In the genomic region with DNA sequence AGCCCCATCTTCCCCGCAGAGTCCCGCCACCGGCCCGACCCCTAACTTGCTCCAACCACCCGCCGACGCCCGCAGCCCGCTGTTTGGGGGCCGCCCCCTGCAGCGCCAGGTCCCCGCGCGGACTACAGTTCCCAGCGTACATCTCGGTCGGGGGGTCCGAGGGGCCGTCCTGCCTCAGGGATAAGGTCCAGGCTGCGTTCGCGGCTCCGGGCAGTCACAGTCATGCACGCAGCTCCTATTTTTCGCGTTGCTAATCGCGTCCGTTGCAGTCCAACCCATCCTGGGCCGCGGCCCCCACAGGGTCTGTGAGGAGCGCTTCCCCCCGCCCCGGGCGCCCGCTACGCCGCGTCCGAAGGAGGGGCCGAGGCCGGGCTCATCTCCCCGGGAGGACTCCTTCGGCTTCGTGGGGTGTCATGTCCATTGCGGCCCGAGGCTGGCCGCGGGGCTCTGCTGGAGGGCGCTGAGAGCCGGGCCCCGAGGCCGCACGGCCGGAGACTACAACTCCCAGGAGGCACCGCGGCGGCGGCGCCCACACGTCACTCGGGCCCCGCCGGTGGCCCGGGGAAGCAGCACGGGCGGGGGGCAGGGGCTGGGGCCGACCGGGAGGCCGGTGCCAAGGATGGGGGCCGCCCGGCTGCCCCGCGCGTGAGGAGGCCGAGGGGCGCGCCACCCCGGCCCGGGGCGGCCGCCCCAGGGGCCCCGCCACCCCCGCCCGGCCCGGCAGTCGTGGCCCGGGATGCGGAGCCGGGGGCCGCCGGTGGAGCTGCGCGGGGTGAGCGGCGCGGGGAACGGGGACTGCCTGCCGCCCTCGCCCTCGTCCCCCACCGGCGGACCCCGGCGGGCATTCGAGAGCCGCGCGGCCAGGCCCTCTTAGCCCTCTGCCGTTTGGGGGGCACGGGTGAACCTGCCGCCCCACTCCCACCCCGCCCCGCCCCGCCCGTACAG, we compare ENCODE assay signal across 8 cellular contexts. TPM values are rescaled to one million over a fixed set of nuclear protein-coding genes. Genes with fewer than 3 reads are reported as not detected.
DNase-seq lines count a peak whose midpoint lies in the region; ATAC-seq and TF ChIP-seq lines count a peak whose summit lies in the region.

A gene (plus strand): TSS at position 536 of the 945 bp plus-strand sequence. CDS start 606 bp downstream, outside the sequence.

- peaks cover 4% of the 10 kb centered on the region for H3K4me1 ChIP-seq in colonic mucosa

- H3K9me3 ChIP-seq in colonic mucosa: no peaks in the 10 kb centered on the region

- intact Hi-C loops in colonic mucosa (cut with DNase I): no loop called here

- peak; percentile 59 for ATAC-seq in GM18517 (IDR thresholded peaks at IDR 0.05; ENCODE audit: unreplicated experiment)
- ATAC-seq in HG03045 (IDR thresholded peaks at IDR 0.05; ENCODE audit: unreplicated experiment): peak; percentile 76
- ATAC-seq in left lobe of liver: peak; percentile 93

- no peak for TF ChIP-seq CTCF in colonic mucosa (IDR thresholded peaks at IDR 0.05)

- H3K4me3 ChIP-seq in colonic mucosa: peak within 1 kb of the TSS; percentile 69

- peak within 1 kb of the TSS; percentile 63 to 87 for H3K9ac ChIP-seq in colonic mucosa (ENCODE audit: low read depth in 2 of 2, low read length in 2 of 2)

- peak; percentile 48 for DNase-seq in 8988T
- peak; percentile 75 for DNase-seq in NCI-H345 treated with DMSO at 0.1 percent for 48 hours (lab: John Stamatoyannopoulos, UW; ENCODE audit: unreplicated experiment)
- peak; percentile 61 to 69 for DNase-seq in activated CD4-positive, alpha-beta T cell treated with anti-CD3 and anti-CD28 coated beads for 4 hours
- peak; percentile 75 for DNase-seq in colonic mucosa
- peak; percentile 81 for DNase-seq in left lobe of liver (ENCODE audit: low spot score)
- peak; percentile 55 for DNase-seq in stimulated activated CD4-positive, alpha-beta T cell treated with anti-CD3 and anti-CD28 coated beads, Interleukin-2, amount 100 ng/mL, for 4 hours (ENCODE audit: low read depth)

- no peaks in the 10 kb centered on the region for H3K27me3 ChIP-seq in colonic mucosa

- peak within 1 kb of the TSS; percentile 85 for H3K27ac ChIP-seq in colonic mucosa

- no peaks in the 10 kb centered on the region for H3K36me3 ChIP-seq in colonic mucosa

RNA-seq across cellular contexts. Expression of the gene that starts here (rescaled TPM):
- total RNA-seq in colonic mucosa: 10 to 100 TPM in 1 of 2 donors, 1 to 10 TPM in 1; 9.1 to 10.9 TPM
- 7.7 TPM for total RNA-seq in left lobe of liver

Comparison
In these comparisons a context has a peak if more than half of its experiments do, and no peak if none do; other contexts are left out.
1. Peak in every context shown above with its lines: DNase-seq, ATAC-seq, H3K4me3 ChIP-seq and H3K27ac ChIP-seq.